In the genomic region with DNA sequence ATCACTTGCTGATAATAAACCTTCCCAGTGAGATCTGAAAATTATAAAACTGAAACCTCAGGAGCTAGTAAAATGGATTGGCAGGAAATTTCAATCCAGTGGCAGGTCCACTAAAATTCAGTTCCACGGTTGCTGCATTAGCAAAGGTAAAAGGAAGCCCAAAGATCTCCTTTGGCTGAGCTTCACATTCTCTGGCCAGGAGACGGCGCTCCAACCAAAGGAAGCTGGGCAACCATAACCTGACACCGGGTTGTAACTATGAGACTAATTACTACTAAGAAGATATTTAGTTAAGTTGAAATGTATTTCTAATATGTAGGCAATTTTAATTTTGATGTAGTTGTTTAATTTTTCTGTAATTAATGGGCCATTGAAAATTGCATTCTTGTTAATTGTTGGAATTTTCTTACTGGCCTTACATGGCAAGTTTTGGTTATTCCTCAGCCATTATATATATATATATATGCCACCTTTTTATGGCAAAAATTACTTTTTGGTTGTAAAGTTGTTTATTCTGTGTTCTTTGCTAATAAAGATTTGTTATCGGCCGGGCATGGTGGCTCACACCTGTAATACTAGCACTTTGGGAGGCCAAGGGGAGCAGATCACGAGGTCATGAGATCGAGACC, we compare ENCODE assay signal across 9 cellular contexts. TPM values are rescaled to one million over a fixed set of nuclear protein-coding genes. Genes with fewer than 3 reads are reported as not detected.
DNase-seq lines count a peak whose midpoint lies in the region; ATAC-seq and TF ChIP-seq lines count a peak whose summit lies in the region.
"Had no signal": no experiment of that assay in that cellular context is flagged by ENCODE, and none has a peak within 500 bp of the region (broad histone marks: within the 10 kb centered on the region; RNA-seq: fewer than 3 reads in every experiment).

No MANE protein-coding gene starts in this region.

- no peak overlapping the region for H3K4me2 ChIP-seq in neural cell (ENCODE audit: low read length)

- no peak for TF ChIP-seq EP300 in neural cell (conservative IDR thresholded peaks at IDR 0.05; ENCODE audit: poor library complexity, severe bottlenecking)

- H3K9ac ChIP-seq in neural cell (ENCODE audit: low read length): no peak overlapping the region

- H2AFZ ChIP-seq in neural cell (ENCODE audit: low read depth, low read length): no peak overlapping the region

- H3K36me3 ChIP-seq in neural cell (ENCODE audit: insufficient read depth, low read length): no peaks in the 10 kb centered on the region

- no peaks in the 10 kb centered on the region for H3K36me3 Mint-ChIP-seq in T-cell

- CTCF ChIA-PET in T-cell (lab: Charles Lee): interaction anchor here (1.4 to 4.3 kb wide), 3 partner anchors 76 to 79 kb away, joined by 4 to 29 read pairs (median 10); no protein-coding TSS in a partner anchor

- no peak overlapping the region for H3K27ac Mint-ChIP-seq in T-cell
- H3K27ac Mint-ChIP-seq: activated B cell treated with CpG ODN at 0.5 μM for 24 hours had no signal

- ATAC-seq in T-cell (replicated peaks in 1 of 4): no peak
- no peak for ATAC-seq in HG03039 (IDR thresholded peaks at IDR 0.05; ENCODE audit: unreplicated experiment)

- no peaks in the 10 kb centered on the region for H3K27me3 ChIP-seq in neural cell (ENCODE audit: insufficient read depth, low read depth, low read length)

- peak; percentile 39 for TF ChIP-seq RAD21 in neural cell (conservative IDR thresholded peaks at IDR 0.05)

- no peaks in the 10 kb centered on the region for H4K20me1 ChIP-seq in neural cell (ENCODE audit: insufficient read depth)

- TF ChIP-seq CTCF in neural cell (IDR thresholded peaks at IDR 0.05; ENCODE audit: poor library complexity, severe bottlenecking): peak; percentile 38

- H3K27me3 Mint-ChIP-seq in T-cell: peaks cover 0 to 2% of the 10 kb centered on the region in 2 donors

- no peak overlapping the region for H3K27ac ChIP-seq in neural cell (ENCODE audit: low read length)

- no peak overlapping the region for H3K4me3 ChIP-seq in neural cell (ENCODE audit: low read length)

- peak; percentile 46 for DNase-seq in Daoy (ENCODE audit: low read depth)
- peak in 44 of 76 experiments; percentile 1 to 61 (median 22) for DNase-seq in HUDEP-2 (lab: John Stamatoyannopoulos, UW; ENCODE audit: unreplicated experiment in 76 of 76)
- peak in 26 of 34 experiments; percentile 4 to 47 (median 28) for DNase-seq in T-cell
- peak; percentile 64 for DNase-seq in dermis blood vessel endothelial cell
- no peak for DNase-seq in T1000 (lab: John Stamatoyannopoulos, UW)
- no peak for DNase-seq in occipital lobe (lab: John Stamatoyannopoulos, UW)
- DNase-seq: activated B cell treated with CpG ODN at 0.5 μM for 24 hours had no signal

- no peaks in the 10 kb centered on the region for H3K9me3 ChIP-seq in neural cell (ENCODE audit: low read length)

- no peaks in the 10 kb centered on the region for H3K9me3 Mint-ChIP-seq in T-cell
- H3K9me3 Mint-ChIP-seq: activated B cell treated with CpG ODN at 0.5 μM for 24 hours had no signal

- no peaks in the 10 kb centered on the region for H3F3A ChIP-seq in neural cell (ENCODE audit: insufficient read depth, low read length, poor library complexity, severe bottlenecking)

- H3K79me2 ChIP-seq in neural cell (replicated peaks; ENCODE audit: insufficient read depth, low read length): no peaks in the 10 kb centered on the region

- H3K9me2 ChIP-seq in neural cell (ENCODE audit: insufficient read depth, low read length): no peaks in the 10 kb centered on the region

- POLR2A ChIA-PET in T-cell (lab: Charles Lee): no interaction called here

- H3K4me3 Mint-ChIP-seq in T-cell: no peak overlapping the region
- H3K4me3 Mint-ChIP-seq: activated B cell treated with CpG ODN at 0.5 μM for 24 hours had no signal

- H3K4me1 Mint-ChIP-seq in T-cell: peaks cover 0 to 4% (median 0%) of the 10 kb centered on the region in 3 donors
- H3K4me1 Mint-ChIP-seq: activated B cell treated with CpG ODN at 0.5 μM for 24 hours had no signal

TF ChIP-seq in neural cell, 6 proteins besides CTCF, POLR2A, EP300 and RAD21:
- TF ChIP-seq SMC3 (conservative IDR thresholded peaks at IDR 0.05; ENCODE audit: poor library complexity): no peak
- TF ChIP-seq TAF1 (IDR thresholded peaks at IDR 0.05; ENCODE audit: low read depth): no peak
- TF ChIP-seq REST (IDR thresholded peaks at IDR 0.05; ENCODE audit: borderline replicate concordance): no peak
- TF ChIP-seq MXI1 (conservative IDR thresholded peaks at IDR 0.05; ENCODE audit: poor library complexity, severe bottlenecking): no peak
- no peak for TF ChIP-seq EZH2 (IDR thresholded peaks at IDR 0.05; ENCODE audit: borderline replicate concordance, insufficient read depth, low read length, poor library complexity, severe bottlenecking)
- no peak for TF ChIP-seq POLR2AphosphoS5 (IDR thresholded peaks at IDR 0.05)
TF ChIP-seq in neural cell: peak in this region for 0.

RNA-seq across cellular contexts. Expression of gene OR8S1, which starts 17.0 kb away (rescaled TPM):
- not detected in 2 replicates for total RNA-seq in Daoy (2014; rRNA removed; shearing (Covaris generic))
- total RNA-seq in T-cell: not detected
- not detected in 2 replicates for total RNA-seq in dermis blood vessel endothelial cell
- not detected in 2 replicates for polyA plus RNA-seq in neural cell
- not detected in 2 replicates for polyA minus RNA-seq in neural cell
- total RNA-seq in occipital lobe: not detected
- total RNA-seq: activated B cell treated with CpG ODN at 0.5 μM for 24 hours had no signal

RNA-seq across cellular contexts. Expression of gene LALBA, which starts 27.4 kb away (rescaled TPM):
- total RNA-seq in Daoy (2014; rRNA removed; shearing (Covaris generic)): not detected in 2 replicates
- not detected for total RNA-seq in T-cell
- total RNA-seq in dermis blood vessel endothelial cell: not detected in 2 replicates
- not detected in 2 replicates for polyA plus RNA-seq in neural cell
- polyA minus RNA-seq in neural cell: not detected in 2 replicates
- total RNA-seq in occipital lobe: 0.47 TPM
- total RNA-seq: activated B cell treated with CpG ODN at 0.5 μM for 24 hours had no signal

Comparison
In these comparisons a context has a peak if more than half of its experiments do, and no peak if none do; other contexts are left out.
1. DNase-seq: peak in Daoy (single experiment), HUDEP-2 (44 of 76), T-cell (26 of 34) and dermis blood vessel endothelial cell (single experiment); none in T1000 (single experiment) and occipital lobe (single experiment).